8 cellular contexts compared by ENCODE assay signal in the genomic region with DNA sequence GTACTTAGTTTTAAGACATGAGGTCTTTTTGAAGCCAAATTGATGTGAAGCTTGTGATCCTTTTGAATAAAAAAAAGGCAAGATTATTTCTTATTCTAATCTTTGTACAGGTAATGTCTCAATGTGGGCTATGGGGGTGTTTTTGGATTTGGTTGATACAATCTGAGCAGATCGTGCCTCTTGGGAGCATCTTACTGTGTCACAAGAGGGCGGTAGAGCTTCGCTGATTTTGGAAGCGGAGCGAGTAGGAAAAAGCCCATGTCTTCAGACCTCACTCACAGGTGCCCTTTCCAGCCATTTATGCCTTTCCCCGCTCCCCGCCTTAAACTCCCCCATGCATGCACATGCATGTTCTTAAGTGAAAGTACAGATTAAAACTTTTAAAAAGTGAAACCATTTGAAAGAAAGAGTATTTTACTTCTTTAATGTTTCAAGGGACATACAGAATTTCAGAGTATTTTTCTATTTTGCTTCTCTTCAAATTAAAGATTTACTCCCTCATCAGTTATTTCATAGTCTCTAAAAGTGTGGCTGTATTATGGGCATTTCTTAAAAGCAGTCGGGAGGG. TPM values are rescaled to one million over a fixed set of nuclear protein-coding genes. Genes with fewer than 3 reads are reported as not detected.
A peak's percentile ranks its signal among the peaks of the same experiment; 100 is the strongest.
DNase-seq lines count a peak whose midpoint lies in the region; ATAC-seq, FAIRE-seq and TF ChIP-seq lines count a peak whose summit lies in the region.

No MANE protein-coding gene starts in this region.

- H3K27me3 ChIP-seq in dorsolateral prefrontal cortex (no peaks in the 10 kb centered on the region), lower lobe of right lung (ENCODE audit: low read depth) (peaks cover 4% of the 10 kb centered on the region)

- peak overlapping the region in 1 of 59 donors; percentile 4 for H3K27ac ChIP-seq in dorsolateral prefrontal cortex
- no peak overlapping the region for H3K27ac ChIP-seq in lower lobe of right lung

- ATAC-seq in HG02938 (IDR thresholded peaks at IDR 0.05; ENCODE audit: unreplicated experiment) (peak; percentile 62), lower lobe of right lung (peak; percentile 79 to 89), GM18519 (IDR thresholded peaks at IDR 0.05; ENCODE audit: low FRiP score, unreplicated experiment) (no peak)
- ATAC-seq in activated CD4-positive, alpha-beta T cell treated with anti-CD3 and anti-CD28 coated beads for 36 hours = peak; percentile 87

- no peaks in the 10 kb centered on the region for H3K4me1 ChIP-seq in lower lobe of right lung

- POLR2A ChIA-PET in activated CD4-positive, alpha-beta T cell treated with anti-CD3 and anti-CD28 coated beads for 36 hours (lab: Charles Lee) = interaction anchor here (0.6 kb wide), 1 partner anchor 155 kb away, joined by 3 read pairs; no protein-coding TSS in a partner anchor

- FAIRE-seq in G401.6 (lab: Jason Lieb, UNC) = peak; percentile 56

- no peaks in the 10 kb centered on the region for H3K4me1 Mint-ChIP-seq in activated CD4-positive, alpha-beta T cell treated with anti-CD3 and anti-CD28 coated beads for 36 hours

- no peaks in the 10 kb centered on the region for H3K36me3 ChIP-seq in lower lobe of right lung

- H3K27ac Mint-ChIP-seq in activated CD4-positive, alpha-beta T cell treated with anti-CD3 and anti-CD28 coated beads for 36 hours = no peak overlapping the region

- CTCF ChIA-PET in activated CD4-positive, alpha-beta T cell treated with anti-CD3 and anti-CD28 coated beads for 36 hours (lab: Charles Lee) = interaction anchor here (0.6 to 5.4 kb wide), 12 partner anchors 9 to 1853 kb away, joined by 3 to 41 read pairs (median 4); no protein-coding TSS in a partner anchor

- H3K9me3 ChIP-seq in lower lobe of right lung = no peaks in the 10 kb centered on the region

- H3K4me3 ChIP-seq in dorsolateral prefrontal cortex (no peak overlapping the region), lower lobe of right lung (no peak overlapping the region)

- H3K4me3 Mint-ChIP-seq in activated CD4-positive, alpha-beta T cell treated with anti-CD3 and anti-CD28 coated beads for 36 hours = no peak overlapping the region

- H3K27me3 Mint-ChIP-seq in activated CD4-positive, alpha-beta T cell treated with anti-CD3 and anti-CD28 coated beads for 36 hours = peaks cover 14% of the 10 kb centered on the region

- DNase-seq in NCI-H345 (lab: John Stamatoyannopoulos, UW) (peak; percentile 72), dorsolateral prefrontal cortex (peak; percentile 44 to 81 (median 67)), lower lobe of right lung (no peak)
- peak; percentile 74 for DNase-seq in activated CD4-positive, alpha-beta T cell treated with anti-CD3 and anti-CD28 coated beads for 36 hours
- DNase-seq in stimulated activated CD8-positive, alpha-beta memory T cell treated with anti-CD3 and anti-CD28 coated beads, Interleukin-15, amount 100 ng/mL, for 48 hours (ENCODE audit: low read depth in 2 of 2) = peak; percentile 18 to 30

- H3K9me3 Mint-ChIP-seq in activated CD4-positive, alpha-beta T cell treated with anti-CD3 and anti-CD28 coated beads for 36 hours (ENCODE audit: low read depth) = no peaks in the 10 kb centered on the region

- H3K36me3 Mint-ChIP-seq in activated CD4-positive, alpha-beta T cell treated with anti-CD3 and anti-CD28 coated beads for 36 hours (ENCODE audit: low read depth) = no peaks in the 10 kb centered on the region

- TF ChIP-seq CTCF in dorsolateral prefrontal cortex (IDR thresholded peaks at IDR 0.05 in 54 of 56, conservative IDR thresholded peaks at IDR 0.05 in 2 of 56; ENCODE audit: low read depth in 1 of 56, partially characterized antibody in 56 of 56) (peak; percentile 41 to 92 (median 78)), lower lobe of right lung (IDR thresholded peaks at IDR 0.05) (peak; percentile 78)

- intact Hi-C loops in activated CD4-positive, alpha-beta T cell treated with anti-CD3 and anti-CD28 coated beads for 36 hours (cut with DNase I, micrococcal nuclease) = loop anchor here (1.0 to 10.0 kb wide), 4 partner anchors 192 to 558 kb away; no protein-coding TSS in a partner anchor
- intact Hi-C loops in dorsolateral prefrontal cortex (cut with DNase I) (loop anchor here in 1 of 2 donors (10.0 kb wide), 1 partner anchor 142 kb away; a partner anchor contains a TSS), lower lobe of right lung (cut with DNase I) (no loop called here)

RNA-seq across cellular contexts. Expression of a gene that starts 18.8 kb away (rescaled TPM):
- not detected for total RNA-seq in activated CD4-positive, alpha-beta T cell treated with anti-CD3 and anti-CD28 coated beads for 36 hours
- total RNA-seq in dorsolateral prefrontal cortex (10 to 100 TPM; 15.1 to 53.1 (median 36.7) TPM), lower lobe of right lung (not detected)

RNA-seq across cellular contexts. Expression of a gene that starts 20.1 kb away (rescaled TPM):
- total RNA-seq in activated CD4-positive, alpha-beta T cell treated with anti-CD3 and anti-CD28 coated beads for 36 hours = 10 to 100 TPM; 14.3 to 19.9 TPM
- total RNA-seq in dorsolateral prefrontal cortex = 10 to 100 TPM in 20 of 120 experiments, 1 to 10 TPM in 100; 3.9 to 13.9 (median 7.6) TPM
- 10.0 TPM for total RNA-seq in lower lobe of right lung

RNA-seq across cellular contexts. Expression of a gene that starts 22.7 kb away (rescaled TPM):
- total RNA-seq in activated CD4-positive, alpha-beta T cell treated with anti-CD3 and anti-CD28 coated beads for 36 hours = not detected
- total RNA-seq in dorsolateral prefrontal cortex = under 1 TPM in 2 of 120 experiments, not detected in 118; 0.09 to 0.11 TPM
- not detected for total RNA-seq in lower lobe of right lung

RNA-seq across cellular contexts. Expression of a gene that starts 35.6 kb away (rescaled TPM):
- 1 to 10 TPM; 7.2 to 9.3 TPM for total RNA-seq in activated CD4-positive, alpha-beta T cell treated with anti-CD3 and anti-CD28 coated beads for 36 hours
- total RNA-seq in dorsolateral prefrontal cortex = 10 to 100 TPM in 39 of 120 experiments, 1 to 10 TPM in 81; 4.1 to 13.5 (median 9.1) TPM
- 4.5 TPM for total RNA-seq in lower lobe of right lung

Comparison
In these comparisons a context has a peak if more than half of its experiments do, and no peak if none do; other contexts are left out.
1. RNA of a gene that starts 18.8 kb away (total RNA-seq): 15.1 to 53.1 TPM in dorsolateral prefrontal cortex; not detected in lower lobe of right lung (single experiment) and not detected in activated CD4-positive, alpha-beta T cell treated with anti-CD3 and anti-CD28 coated beads for 36 hours; every median in the first group is over 10 times any median in the second.